ENCODE assay signal across 8 cellular contexts in the genomic region with DNA sequence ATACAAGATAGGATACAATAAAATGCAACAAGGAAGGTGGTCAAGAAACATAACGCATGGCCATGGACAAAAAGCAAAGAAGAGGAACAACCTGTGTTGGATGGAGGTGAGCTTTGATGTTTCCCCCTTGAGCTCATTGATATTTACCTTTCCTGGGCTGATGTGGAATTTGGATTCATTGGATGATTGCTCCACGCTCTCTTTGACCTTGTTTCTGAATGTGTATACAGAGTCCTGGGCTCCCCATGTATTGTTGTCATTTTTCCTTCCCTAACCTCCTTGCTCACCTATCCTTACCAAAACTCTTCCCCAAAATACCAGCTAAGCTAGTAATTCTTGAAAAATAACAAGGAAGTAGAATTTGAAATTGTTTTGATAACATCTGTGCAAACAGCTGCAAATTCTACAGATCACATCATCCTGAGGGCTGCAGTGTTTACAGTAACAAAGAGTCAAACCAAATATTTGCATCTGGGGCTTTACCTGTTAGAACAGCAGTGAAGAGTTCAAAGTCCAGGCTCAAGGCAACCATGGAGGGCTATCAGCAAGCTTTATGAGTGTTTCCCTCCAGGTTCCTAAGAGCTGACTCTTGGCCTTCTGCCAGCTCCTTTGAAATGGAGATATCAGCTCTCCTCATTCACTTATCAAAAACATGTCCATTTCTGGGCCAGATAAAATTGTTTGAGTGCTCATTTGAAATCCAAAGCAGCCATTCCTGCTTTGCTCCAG.
DNase-seq lines count a peak whose midpoint lies in the region; ATAC-seq, FAIRE-seq and TF ChIP-seq lines count a peak whose summit lies in the region.

No MANE protein-coding gene starts in this region.

- WGBS in A549 (ENCODE audit: missing lambda C conversion rate) = 27% methylated on average over 2 of the region's 2 CpGs
- WGBS in aorta, 2 donors = 98% methylated on average over 2 of the region's 2 CpGs

- peak overlapping the region; percentile 59 for H3K4me2 ChIP-seq in A549

- H3K4me1 ChIP-seq in A549 (peaks cover 41% of the 10 kb centered on the region), aorta (ENCODE audit: control insufficient read depth in 1 of 2, insufficient read depth in 2 of 2, low read length in 2 of 2) (no peaks in the 10 kb centered on the region)

- FAIRE-seq in A549 (lab: Jason Lieb, UNC) = no peak

- TF ChIP-seq CTCF in A549 (IDR thresholded peaks at IDR 0.05) = no peak

- TF ChIP-seq POLR2A in A549 (IDR thresholded peaks at IDR 0.05; ENCODE audit: low read length) = no peak

- CTCF ChIA-PET in A549 (lab: Yijun Ruan, JAX) = interaction anchor here (1.0 to 1.3 kb wide), 2 partner anchors 10 to 216 kb away, joined by 5 to 6 read pairs; no protein-coding TSS in a partner anchor

- no peaks in the 10 kb centered on the region for H3K27me3 ChIP-seq in aorta (ENCODE audit: control insufficient read depth in 1 of 2, insufficient read depth in 2 of 2, low read length in 1 of 2)

- POLR2A ChIA-PET in A549 (lab: Yijun Ruan, JAX) = interaction anchor here (0.9 to 1.4 kb wide), 5 partner anchors 10 to 216 kb away, joined by 3 to 9 read pairs (median 3); no protein-coding TSS in a partner anchor

- H3K4me3 ChIP-seq in A549 (no peak overlapping the region), aorta (ENCODE audit: low read length in 2 of 2) (no peak overlapping the region)

- TF ChIP-seq EP300 in A549 (IDR thresholded peaks at IDR 0.05) = peak; percentile 74 to 76; a peak in 3 of 5 replicates

- peak; percentile 19 to 52; a peak in 2 of 5 replicates for TF ChIP-seq RAD21 in A549 (conservative IDR thresholded peaks at IDR 0.05 in 1 of 2, IDR thresholded peaks at IDR 0.05 in 1 of 2)

- DNase-seq in A549 (ENCODE audit: low read depth in 1 of 2, low spot score in 1 of 2) (peak; percentile 35 to 90), GM19238 (ENCODE audit: insufficient read length, low spot score) (peak; percentile 36), NCI-H226 (peak; percentile 86), kidney tubule cell (ENCODE audit: low spot score) (peak; percentile 65), aorta (no peak), GOT3 (lab: John Stamatoyannopoulos, UW) (no peak), COR-L47 (lab: John Stamatoyannopoulos, UW) (no peak)

- ATAC-seq in A549 (peak; percentile 90 to 93), HG03064 (IDR thresholded peaks at IDR 0.05; ENCODE audit: low read depth, unreplicated experiment) (peak; percentile 83), aorta (ENCODE audit: low FRiP score) (no peak)

- H3K36me3 ChIP-seq in aorta (ENCODE audit: control insufficient read depth in 1 of 2, insufficient read depth in 2 of 2, low read length in 1 of 2) = no peaks in the 10 kb centered on the region

- no peaks in the 10 kb centered on the region for H3K9me3 ChIP-seq in A549
- no peaks in the 10 kb centered on the region for H3K9me3 ChIP-seq in aorta (ENCODE audit: control insufficient read depth, low read length)

- intact Hi-C loops in aorta (cut with DNase I) = no loop called here

- H3K27ac ChIP-seq in A549 (peak overlapping the region; percentile 65 to 84), aorta (ENCODE audit: low read depth in 1 of 2, low read length in 2 of 2) (no peak overlapping the region)

TF ChIP-seq in A549, 52 proteins besides CTCF, POLR2A, EP300 and RAD21 (continues in another document):
- TF ChIP-seq EHMT2 (IDR thresholded peaks at IDR 0.05; ENCODE audit: low read depth) = no peak
- TF ChIP-seq RFX5 (IDR thresholded peaks at IDR 0.05) = no peak
- TF ChIP-seq ZFP36 (IDR thresholded peaks at IDR 0.05; ENCODE audit: borderline replicate concordance, partially characterized antibody) = no peak
- no peak for TF ChIP-seq TFCP2L1 (CRISPR knock-in tag; IDR thresholded peaks at IDR 0.05)
- TF ChIP-seq JUNB (IDR thresholded peaks at IDR 0.05) = no peak; the same call in 1 of the 2 replicates
- TF ChIP-seq ESRRA (IDR thresholded peaks at IDR 0.05; ENCODE audit: borderline replicate concordance, low read length) = no peak
- TF ChIP-seq, protein P1, sequence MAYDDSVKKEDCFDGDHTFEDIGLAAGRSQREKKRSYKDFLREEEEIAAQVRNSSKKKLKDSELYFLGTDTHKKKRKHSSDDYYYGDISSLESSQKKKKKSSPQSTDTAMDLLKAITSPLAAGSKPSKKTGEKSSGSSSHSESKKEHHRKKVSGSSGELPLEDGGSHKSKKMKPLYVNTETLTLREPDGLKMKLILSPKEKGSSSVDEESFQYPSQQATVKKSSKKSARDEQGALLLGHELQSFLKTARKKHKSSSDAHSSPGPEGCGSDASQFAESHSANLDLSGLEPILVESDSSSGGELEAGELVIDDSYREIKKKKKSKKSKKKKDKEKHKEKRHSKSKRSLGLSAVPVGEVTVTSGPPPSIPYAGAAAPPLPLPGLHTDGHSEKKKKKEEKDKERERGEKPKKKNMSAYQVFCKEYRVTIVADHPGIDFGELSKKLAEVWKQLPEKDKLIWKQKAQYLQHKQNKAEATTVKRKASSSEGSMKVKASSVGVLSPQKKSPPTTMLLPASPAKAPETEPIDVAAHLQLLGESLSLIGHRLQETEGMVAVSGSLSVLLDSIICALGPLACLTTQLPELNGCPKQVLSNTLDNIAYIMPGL (CRISPR knock-in tag; IDR thresholded peaks at IDR 0.05; ENCODE audit: borderline replicate concordance) = no peak
- TF ChIP-seq FOXS1 (CRISPR knock-in tag; IDR thresholded peaks at IDR 0.05) = 0 out of 2 replicates have a peak, but pooled peaks have one; percentile 16
- no peak for TF ChIP-seq POLR2AphosphoS2 (conservative IDR thresholded peaks at IDR 0.05; ENCODE audit: low read length)
- TF ChIP-seq FOSB (CRISPR knock-in tag; IDR thresholded peaks at IDR 0.05) = no peak
- TF ChIP-seq MAFK (IDR thresholded peaks at IDR 0.05; ENCODE audit: partially characterized antibody) = no peak
- TF ChIP-seq NPAS2 (CRISPR knock-in tag; IDR thresholded peaks at IDR 0.05; ENCODE audit: borderline replicate concordance) = no peak
- TF ChIP-seq HOXA7 (CRISPR knock-in tag; IDR thresholded peaks at IDR 0.05) = no peak
- TF ChIP-seq RARB (CRISPR knock-in tag; IDR thresholded peaks at IDR 0.05) = no peak
- TF ChIP-seq, protein P2, sequence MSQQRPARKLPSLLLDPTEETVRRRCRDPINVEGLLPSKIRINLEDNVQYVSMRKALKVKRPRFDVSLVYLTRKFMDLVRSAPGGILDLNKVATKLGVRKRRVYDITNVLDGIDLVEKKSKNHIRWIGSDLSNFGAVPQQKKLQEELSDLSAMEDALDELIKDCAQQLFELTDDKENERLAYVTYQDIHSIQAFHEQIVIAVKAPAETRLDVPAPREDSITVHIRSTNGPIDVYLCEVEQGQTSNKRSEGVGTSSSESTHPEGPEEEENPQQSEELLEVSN (IDR thresholded peaks at IDR 0.05; ENCODE audit: borderline replicate concordance, low read depth) = no peak
- TF ChIP-seq SREBF2 (IDR thresholded peaks at IDR 0.05) = no peak
- TF ChIP-seq, protein P3, sequence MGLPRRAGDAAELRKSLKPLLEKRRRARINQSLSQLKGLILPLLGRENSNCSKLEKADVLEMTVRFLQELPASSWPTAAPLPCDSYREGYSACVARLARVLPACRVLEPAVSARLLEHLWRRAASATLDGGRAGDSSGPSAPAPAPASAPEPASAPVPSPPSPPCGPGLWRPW (IDR thresholded peaks at IDR 0.05) = no peak
- TF ChIP-seq EHF (CRISPR knock-in tag; IDR thresholded peaks at IDR 0.05) = no peak
- no peak for TF ChIP-seq CHD4 (IDR thresholded peaks at IDR 0.05; ENCODE audit: borderline replicate concordance)
- TF ChIP-seq CBX8 (IDR thresholded peaks at IDR 0.05) = no peak
- TF ChIP-seq HDAC2 (IDR thresholded peaks at IDR 0.05) = no peak
- TF ChIP-seq, protein P4, sequence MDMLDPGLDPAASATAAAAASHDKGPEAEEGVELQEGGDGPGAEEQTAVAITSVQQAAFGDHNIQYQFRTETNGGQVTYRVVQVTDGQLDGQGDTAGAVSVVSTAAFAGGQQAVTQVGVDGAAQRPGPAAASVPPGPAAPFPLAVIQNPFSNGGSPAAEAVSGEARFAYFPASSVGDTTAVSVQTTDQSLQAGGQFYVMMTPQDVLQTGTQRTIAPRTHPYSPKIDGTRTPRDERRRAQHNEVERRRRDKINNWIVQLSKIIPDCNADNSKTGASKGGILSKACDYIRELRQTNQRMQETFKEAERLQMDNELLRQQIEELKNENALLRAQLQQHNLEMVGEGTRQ (IDR thresholded peaks at IDR 0.05) = no peak
- TF ChIP-seq MYC (IDR thresholded peaks at IDR 0.05; ENCODE audit: borderline replicate concordance, low read length) = no peak
- TF ChIP-seq GATA3 (IDR thresholded peaks at IDR 0.05; ENCODE audit: borderline replicate concordance) = peak; percentile 96
- TF ChIP-seq RNF2 (IDR thresholded peaks at IDR 0.05; ENCODE audit: borderline replicate concordance, low read depth) = no peak
- TF ChIP-seq, protein P5, sequence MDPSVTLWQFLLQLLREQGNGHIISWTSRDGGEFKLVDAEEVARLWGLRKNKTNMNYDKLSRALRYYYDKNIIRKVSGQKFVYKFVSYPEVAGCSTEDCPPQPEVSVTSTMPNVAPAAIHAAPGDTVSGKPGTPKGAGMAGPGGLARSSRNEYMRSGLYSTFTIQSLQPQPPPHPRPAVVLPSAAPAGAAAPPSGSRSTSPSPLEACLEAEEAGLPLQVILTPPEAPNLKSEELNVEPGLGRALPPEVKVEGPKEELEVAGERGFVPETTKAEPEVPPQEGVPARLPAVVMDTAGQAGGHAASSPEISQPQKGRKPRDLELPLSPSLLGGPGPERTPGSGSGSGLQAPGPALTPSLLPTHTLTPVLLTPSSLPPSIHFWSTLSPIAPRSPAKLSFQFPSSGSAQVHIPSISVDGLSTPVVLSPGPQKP (IDR thresholded peaks at IDR 0.05; ENCODE audit: low read depth, low read length) = no peak
- TF ChIP-seq, protein P6, sequence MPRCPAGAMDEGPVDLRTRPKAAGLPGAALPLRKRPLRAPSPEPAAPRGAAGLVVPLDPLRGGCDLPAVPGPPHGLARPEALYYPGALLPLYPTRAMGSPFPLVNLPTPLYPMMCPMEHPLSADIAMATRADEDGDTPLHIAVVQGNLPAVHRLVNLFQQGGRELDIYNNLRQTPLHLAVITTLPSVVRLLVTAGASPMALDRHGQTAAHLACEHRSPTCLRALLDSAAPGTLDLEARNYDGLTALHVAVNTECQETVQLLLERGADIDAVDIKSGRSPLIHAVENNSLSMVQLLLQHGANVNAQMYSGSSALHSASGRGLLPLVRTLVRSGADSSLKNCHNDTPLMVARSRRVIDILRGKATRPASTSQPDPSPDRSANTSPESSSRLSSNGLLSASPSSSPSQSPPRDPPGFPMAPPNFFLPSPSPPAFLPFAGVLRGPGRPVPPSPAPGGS (IDR thresholded peaks at IDR 0.05) = peak; percentile 82; the same call in 1 of the 3 replicates

Comparison
In these comparisons a context has a peak if more than half of its experiments do, and no peak if none do; other contexts are left out.
1. DNase-seq: peak in A549 (2 of 2), GM19238 (single experiment), NCI-H226 (single experiment) and kidney tubule cell (single experiment); none in aorta (0 of 2), GOT3 (single experiment) and COR-L47 (single experiment).
2. H3K27ac ChIP-seq: peak in A549 (2 of 2); none in aorta (0 of 2).